ENCODE assay signal across 1 cellular context in genomic region chr17:83051423-83052240, GRCh38.
TF ChIP-seq lines count a peak whose summit lies in the region.

No MANE protein-coding gene starts in this region.

TF ChIP-seq in HepG2, 621 proteins besides CTCF, POLR2A, EP300 and RAD21 (continued from another document and continues in another):
- peak; percentile 47; the same call in 1 of the 2 replicates for TF ChIP-seq E2F5 (CRISPR knock-in tag; conservative IDR thresholded peaks at IDR 0.05)
- peak; percentile 91; the same call in 1 of the 2 replicates for TF ChIP-seq ZFP41 (CRISPR knock-in tag; IDR thresholded peaks at IDR 0.05; ENCODE audit: borderline replicate concordance)
- TF ChIP-seq ZNF720 (CRISPR knock-in tag; IDR thresholded peaks at IDR 0.05), result no peak
- no peak for TF ChIP-seq TRAFD1 (CRISPR knock-in tag; IDR thresholded peaks at IDR 0.05; ENCODE audit: borderline replicate concordance)
- TF ChIP-seq ZNF687 (CRISPR knock-in tag; IDR thresholded peaks at IDR 0.05), result peak; percentile 99
- no peak for TF ChIP-seq HHEX (CRISPR knock-in tag; IDR thresholded peaks at IDR 0.05)
- TF ChIP-seq STAT5B (CRISPR knock-in tag; IDR thresholded peaks at IDR 0.05), result no peak
- TF ChIP-seq ZNF740 (CRISPR knock-in tag; IDR thresholded peaks at IDR 0.05), result no peak
- TF ChIP-seq TMF1 (CRISPR knock-in tag; IDR thresholded peaks at IDR 0.05; ENCODE audit: low read depth), result peak; percentile 87
- peak; percentile 82; the same call in 1 of the 2 replicates for TF ChIP-seq ZSCAN22 (CRISPR knock-in tag; IDR thresholded peaks at IDR 0.05)
- peak; percentile 85 for TF ChIP-seq ASH2L (IDR thresholded peaks at IDR 0.05; ENCODE audit: insufficient read length, low read depth, low read length)
- peak; percentile 84; the same call in 1 of the 2 replicates for TF ChIP-seq ETS1 (CRISPR knock-in tag; IDR thresholded peaks at IDR 0.05)
- no peak for TF ChIP-seq FLYWCH1 (CRISPR knock-in tag; IDR thresholded peaks at IDR 0.05)
- peak; percentile 58; the same call in 1 of the 2 replicates for TF ChIP-seq NCOA1 (CRISPR knock-in tag; IDR thresholded peaks at IDR 0.05)
- no peak for TF ChIP-seq ZNF879 (CRISPR knock-in tag; IDR thresholded peaks at IDR 0.05)
- TF ChIP-seq HMG20B (CRISPR knock-in tag; conservative IDR thresholded peaks at IDR 0.05), result no peak
- no peak for TF ChIP-seq ZNF407 (CRISPR knock-in tag; IDR thresholded peaks at IDR 0.05; ENCODE audit: not compliant biosample characterization)
- TF ChIP-seq STAT6 (CRISPR knock-in tag; IDR thresholded peaks at IDR 0.05; ENCODE audit: borderline replicate concordance), result peak; percentile 31; the same call in 1 of the 2 replicates
- TF ChIP-seq ZNF160 (CRISPR knock-in tag; IDR thresholded peaks at IDR 0.05), result peak; percentile 92
- TF ChIP-seq ZNF784 (CRISPR knock-in tag; IDR thresholded peaks at IDR 0.05; ENCODE audit: borderline replicate concordance), result peak; percentile 26; the same call in 1 of the 2 replicates
- peak; percentile 89 for TF ChIP-seq ZSCAN12 (CRISPR knock-in tag; IDR thresholded peaks at IDR 0.05)
- no peak for TF ChIP-seq RARG (CRISPR knock-in tag; IDR thresholded peaks at IDR 0.05; ENCODE audit: low read depth)
- peak; percentile 90; the same call in 1 of the 2 replicates for TF ChIP-seq ETV6 (CRISPR knock-in tag; conservative IDR thresholded peaks at IDR 0.05)
- TF ChIP-seq DPF2 (CRISPR knock-in tag; IDR thresholded peaks at IDR 0.05; ENCODE audit: borderline replicate concordance, low read depth), result no peak
- TF ChIP-seq FOXC1 (CRISPR knock-in tag; IDR thresholded peaks at IDR 0.05; ENCODE audit: borderline replicate concordance), result peak; percentile 99
- TF ChIP-seq JARID2 (CRISPR knock-in tag; IDR thresholded peaks at IDR 0.05; ENCODE audit: insufficient replicate concordance), result no peak
- TF ChIP-seq NCOA2 (CRISPR knock-in tag; IDR thresholded peaks at IDR 0.05), result peak; percentile 63
- no peak for TF ChIP-seq TCF12 (IDR thresholded peaks at IDR 0.05)
- no peak for TF ChIP-seq TCF12 (CRISPR knock-in tag; IDR thresholded peaks at IDR 0.05)
- TF ChIP-seq CENPT (CRISPR knock-in tag; IDR thresholded peaks at IDR 0.05; ENCODE audit: low read depth), result no peak
- peak; percentile 73; the same call in 1 of the 2 replicates for TF ChIP-seq IRX3 (CRISPR knock-in tag; IDR thresholded peaks at IDR 0.05; ENCODE audit: borderline replicate concordance, low read depth)
- TF ChIP-seq ZNF280B (CRISPR knock-in tag; IDR thresholded peaks at IDR 0.05; ENCODE audit: borderline replicate concordance), result peak; percentile 40; the same call in 1 of the 2 replicates
